In genomic region chr22:36528336-36528735, GRCh38 we compare ENCODE assay signal across 8 cellular contexts. TPM values are rescaled to one million over a fixed set of nuclear protein-coding genes. Genes with fewer than 3 reads are reported as not detected.
DNase-seq lines count a peak whose midpoint lies in the region; ATAC-seq, FAIRE-seq and TF ChIP-seq lines count a peak whose summit lies in the region.

No MANE protein-coding gene starts in this region.

- CTCF ChIA-PET in endothelial cell of umbilical vein (lab: Charles Lee): interaction anchor here (1.3 kb wide), 1 partner anchor 17 kb away, joined by 7 read pairs; no protein-coding TSS in a partner anchor

- H3K9me3 ChIP-seq in SJSA1 (replicated peaks): no peaks in the 10 kb centered on the region
- no peaks in the 10 kb centered on the region for H3K9me3 ChIP-seq in endothelial cell of umbilical vein (replicated peaks; ENCODE audit: control insufficient read depth, insufficient read depth, low read length)

- FAIRE-seq in endothelial cell of umbilical vein (lab: Jason Lieb, UNC): no peak

- H3K27me3 Mint-ChIP-seq in nephron progenitor cell (ENCODE audit: low read depth, poor library complexity): peaks cover 14% of the 10 kb centered on the region

- no peaks in the 10 kb centered on the region for H4K20me1 ChIP-seq in endothelial cell of umbilical vein (replicated peaks; ENCODE audit: control insufficient read depth, extremely low read depth, insufficient read depth, low read length)

- TF ChIP-seq POLR2A in endothelial cell of umbilical vein (IDR thresholded peaks at IDR 0.05; ENCODE audit: low read depth, low read length): no peak

- H3K4me1 ChIP-seq in SJSA1 (replicated peaks) (peaks cover 12% of the 10 kb centered on the region; the same call in 1 of the 2 replicates), endothelial cell of umbilical vein (ENCODE audit: control insufficient read depth, extremely low read depth, insufficient read depth, low read length) (peaks cover 15% of the 10 kb centered on the region)

- intact Hi-C loops in endothelial cell of umbilical vein (cut with micrococcal nuclease): loop anchor here (2.0 to 5.0 kb wide), 2 partner anchors 22 to 196 kb away; partner anchors contain the start of gene FOXRED2

- peak overlapping the region; percentile 92 for H3K4me2 ChIP-seq in endothelial cell of umbilical vein (ENCODE audit: insufficient read depth, low read length)

- POLR2A ChIA-PET in endothelial cell of umbilical vein (lab: Charles Lee): interaction anchor here (0.6 to 0.7 kb wide), 2 partner anchors 10 to 70 kb away, joined by 3 read pairs; no protein-coding TSS in a partner anchor

- peaks cover 4% of the 10 kb centered on the region for H3K9me3 Mint-ChIP-seq in nephron progenitor cell

- BruUV-seq in endothelial cell of umbilical vein (replicated peaks; lab: Mats Ljungman, UMichigan): no TSS peak

- peaks cover 47% of the 10 kb centered on the region for H3K36me3 ChIP-seq in SJSA1
- H3K36me3 ChIP-seq in endothelial cell of umbilical vein (ENCODE audit: control insufficient read depth in 2 of 2, extremely low read depth in 1 of 2, insufficient read depth in 2 of 2, low read length in 2 of 2): peaks cover 19 to 24% of the 10 kb centered on the region in 2 experiments

- dilution Hi-C loops in endothelial cell of umbilical vein (cut with MboI; ENCODE audit: extremely low pct_ligation_motif_present, low sequenced_read_pairs): no loop called here

- H3K4me3 ChIP-seq in SJSA1 (peak overlapping the region; percentile 84), endothelial cell of umbilical vein (replicated peaks in 1 of 3; ENCODE audit: insufficient read depth in 1 of 3, low read depth in 1 of 3, low read length in 3 of 3) (peak overlapping the region; percentile 68 to 95 (median 72))

- H3K4me3 Mint-ChIP-seq in nephron progenitor cell: peak overlapping the region; percentile 92

- H3K9me1 ChIP-seq in endothelial cell of umbilical vein (replicated peaks; ENCODE audit: control insufficient read depth, extremely low read depth, insufficient read depth, low read length): no peaks in the 10 kb centered on the region

- H3K27ac Mint-ChIP-seq in nephron progenitor cell: peak overlapping the region; percentile 99

- peaks cover 34% of the 10 kb centered on the region for H3K79me2 ChIP-seq in endothelial cell of umbilical vein (ENCODE audit: control insufficient read depth, insufficient read depth, low read length)

- peak overlapping the region; percentile 92 for H3K9ac ChIP-seq in endothelial cell of umbilical vein (replicated peaks; ENCODE audit: extremely low read depth, insufficient read depth, low read length)

- peaks cover 36% of the 10 kb centered on the region for H3K36me3 Mint-ChIP-seq in nephron progenitor cell (ENCODE audit: low read depth)

- H3K27ac ChIP-seq in SJSA1: peak overlapping the region; percentile 77
- peak overlapping the region; percentile 84 for H3K27ac ChIP-seq in endothelial cell of umbilical vein (ENCODE audit: insufficient read depth, low read depth, low read length)

- H2AFZ ChIP-seq in endothelial cell of umbilical vein (ENCODE audit: low read depth, low read length): no peak overlapping the region

- H3K27me3 ChIP-seq in SJSA1 (replicated peaks) (no peaks in the 10 kb centered on the region), endothelial cell of umbilical vein (ENCODE audit: control insufficient read depth in 2 of 2, insufficient read depth in 2 of 2, low read length in 2 of 2) (no peaks in the 10 kb centered on the region)

- no peak for DNase-seq in SJSA1 (ENCODE audit: low read depth in 1 of 2, low spot score in 2 of 2)
- DNase-seq in endothelial cell of umbilical vein (ENCODE audit: low read depth, low spot score): no peak
- DNase-seq in nephron progenitor cell: no peak

- TF ChIP-seq CTCF in endothelial cell of umbilical vein (IDR thresholded peaks at IDR 0.05; ENCODE audit: extremely low read depth in 1 of 2, insufficient read depth in 1 of 2, low read depth in 1 of 2, low read length in 2 of 2) (no peak), nephron progenitor cell (IDR thresholded peaks at IDR 0.05) (no peak)

- peaks cover 10% of the 10 kb centered on the region for H3K4me1 Mint-ChIP-seq in nephron progenitor cell

- peak; percentile 6 for ATAC-seq in GM21526 (IDR thresholded peaks at IDR 0.05; ENCODE audit: low FRiP score, unreplicated experiment)
- ATAC-seq in HG03442 (IDR thresholded peaks at IDR 0.05; ENCODE audit: unreplicated experiment): no peak
- no peak for ATAC-seq in HG02852 (IDR thresholded peaks at IDR 0.05; ENCODE audit: unreplicated experiment)
- no peak for ATAC-seq in HG02642 (IDR thresholded peaks at IDR 0.05; ENCODE audit: poor library complexity, unreplicated experiment)
- no peak for ATAC-seq in GM19395 (IDR thresholded peaks at IDR 0.05; ENCODE audit: unreplicated experiment)

TF ChIP-seq in endothelial cell of umbilical vein, 7 proteins besides CTCF, POLR2A, EP300 and RAD21:
- TF ChIP-seq JUN (IDR thresholded peaks at IDR 0.05; ENCODE audit: borderline replicate concordance, insufficient read depth, insufficient read length, low read depth) (no peak), POLR2AphosphoS5 (IDR thresholded peaks at IDR 0.05; ENCODE audit: insufficient read depth, low read depth, low read length) (no peak), MYC (IDR thresholded peaks at IDR 0.05; ENCODE audit: low read depth, low read length) (no peak), GATA2 (IDR thresholded peaks at IDR 0.05; ENCODE audit: insufficient read depth, insufficient read length, low read depth, low read length) (no peak), MAX (IDR thresholded peaks at IDR 0.05; ENCODE audit: insufficient read depth, insufficient read length) (no peak), FOS (IDR thresholded peaks at IDR 0.05; ENCODE audit: borderline replicate concordance, insufficient read depth, low read length) (no peak), EZH2 (IDR thresholded peaks at IDR 0.05; ENCODE audit: borderline replicate concordance, low read depth, low read length, severe bottlenecking) (no peak)

RNA-seq across cellular contexts. Expression of gene EIF3D, which starts 0.6 kb away (rescaled TPM):
- 266 and 351 TPM in 2 replicates for total RNA-seq in SJSA1 (2014; rRNA removed; shearing (Covaris generic))
- 192 and 201 TPM in 2 replicates for total RNA-seq in endothelial cell of umbilical vein
- polyA plus RNA-seq in endothelial cell of umbilical vein: 374 and 413 TPM in 2 replicates
- 391 and 464 TPM in 2 replicates for polyA plus RNA-seq in endothelial cell of umbilical vein (2011; cell fraction: cytosol; rRNA removed)
- 364 and 367 TPM in 2 replicates for polyA plus RNA-seq in endothelial cell of umbilical vein (2011; cell fraction: nucleus; rRNA removed)
- polyA plus RNA-seq in endothelial cell of umbilical vein (2012): 201 and 234 TPM in 2 replicates
- polyA minus RNA-seq in endothelial cell of umbilical vein: 384 and 389 TPM in 2 replicates
- 159 TPM for polyA minus RNA-seq in endothelial cell of umbilical vein (2011; cell fraction: cytosol; rRNA and poly(A)+ RNA removed)
- 132 and 157 TPM in 2 replicates for polyA minus RNA-seq in endothelial cell of umbilical vein (2011; cell fraction: nucleus; rRNA and poly(A)+ RNA removed)

RNA-seq across cellular contexts. Expression of gene FOXRED2, which starts 21.5 kb away (rescaled TPM):
- total RNA-seq in SJSA1 (2014; rRNA removed; shearing (Covaris generic)): 0.88 and 6.3 TPM in 2 replicates
- total RNA-seq in endothelial cell of umbilical vein: 14.0 and 20.4 TPM in 2 replicates
- 8.0 and 8.4 TPM in 2 replicates for polyA plus RNA-seq in endothelial cell of umbilical vein
- 6.3 and 6.5 TPM in 2 replicates for polyA plus RNA-seq in endothelial cell of umbilical vein (2011; cell fraction: cytosol; rRNA removed)
- 4.6 and 4.8 TPM in 2 replicates for polyA plus RNA-seq in endothelial cell of umbilical vein (2011; cell fraction: nucleus; rRNA removed)
- 10.8 and 12.5 TPM in 2 replicates for polyA plus RNA-seq in endothelial cell of umbilical vein (2012)
- polyA minus RNA-seq in endothelial cell of umbilical vein: 8.4 and 9.0 TPM in 2 replicates
- 13.6 TPM for polyA minus RNA-seq in endothelial cell of umbilical vein (2011; cell fraction: cytosol; rRNA and poly(A)+ RNA removed)
- 3.6 TPM in 2 replicates for polyA minus RNA-seq in endothelial cell of umbilical vein (2011; cell fraction: nucleus; rRNA and poly(A)+ RNA removed)

RNA-seq across cellular contexts. Expression of gene TXN2, which starts 46.9 kb away (rescaled TPM):
- total RNA-seq in SJSA1 (2014; rRNA removed; shearing (Covaris generic)): 18.8 and 27.4 TPM in 2 replicates
- total RNA-seq in endothelial cell of umbilical vein: 74.3 and 75.9 TPM in 2 replicates
- 170 and 183 TPM in 2 replicates for polyA plus RNA-seq in endothelial cell of umbilical vein
- polyA plus RNA-seq in endothelial cell of umbilical vein (2011; cell fraction: cytosol; rRNA removed): 181 and 197 TPM in 2 replicates
- polyA plus RNA-seq in endothelial cell of umbilical vein (2011; cell fraction: nucleus; rRNA removed): 82.5 and 86.4 TPM in 2 replicates
- 79.8 and 82.4 TPM in 2 replicates for polyA plus RNA-seq in endothelial cell of umbilical vein (2012)
- polyA minus RNA-seq in endothelial cell of umbilical vein: 110 and 124 TPM in 2 replicates
- polyA minus RNA-seq in endothelial cell of umbilical vein (2011; cell fraction: cytosol; rRNA and poly(A)+ RNA removed): 37.8 TPM
- polyA minus RNA-seq in endothelial cell of umbilical vein (2011; cell fraction: nucleus; rRNA and poly(A)+ RNA removed): 11.5 and 12.4 TPM in 2 replicates
